In genomic region chr14:51004801-51005526, GRCh38 we compare ENCODE assay signal across 11 cellular contexts.
DNase-seq lines count a peak whose midpoint lies in the region; ATAC-seq and TF ChIP-seq lines count a peak whose summit lies in the region.
"Had no signal": no experiment of that assay in that cellular context is flagged by ENCODE, and none has a peak within 500 bp of the region (broad histone marks: within the 10 kb centered on the region; RNA-seq: fewer than 3 reads in every experiment).

No MANE protein-coding gene starts in this region.

- peak overlapping the region; percentile 78 for H3K27ac ChIP-seq in caudate nucleus (ENCODE audit: low read depth, low read length)

- ATAC-seq in HG02678 (IDR thresholded peaks at IDR 0.05; ENCODE audit: unreplicated experiment): no peak
- ATAC-seq in esophagus mucosa: no peak

- DNase-seq in DMS79 treated with DMSO at 0.1 percent for 48 hours (lab: John Stamatoyannopoulos, UW) (peak; percentile 50), NB4 (ENCODE audit: low read depth) (peak; percentile 45), caudate nucleus (lab: John Stamatoyannopoulos, UW) (no peak), midbrain (lab: John Stamatoyannopoulos, UW) (peak; percentile 38), germinal center (ENCODE audit: low spot score) (no peak)
- DNase-seq in activated naive CD4-positive, alpha-beta T cell treated with anti-CD3 and anti-CD28 coated beads for 36 hours: no peak
- DNase-seq: anterior cingulate cortex, Kasumi-1, T1000 had no signal

- intact Hi-C loops in activated naive CD4-positive, alpha-beta T cell treated with anti-CD3 and anti-CD28 coated beads for 36 hours (cut with micrococcal nuclease): no loop called here

- no peak overlapping the region for H3K4me3 ChIP-seq in NB4 (ENCODE audit: low read depth, low read length)

- CTCF ChIA-PET in activated naive CD4-positive, alpha-beta T cell treated with anti-CD3 and anti-CD28 coated beads for 36 hours (lab: Charles Lee): interaction anchor here (1.1 kb wide), 1 partner anchor 37 kb away, joined by 5 read pairs; no protein-coding TSS in a partner anchor

- H3K27me3 Mint-ChIP-seq in activated naive CD4-positive, alpha-beta T cell treated with anti-CD3 and anti-CD28 coated beads for 36 hours (ENCODE audit: low read depth): no peaks in the 10 kb centered on the region

- no peak for TF ChIP-seq CTCF in NB4 (IDR thresholded peaks at IDR 0.05; ENCODE audit: low read depth, low read length)

- no peak for TF ChIP-seq POLR2A in NB4 (IDR thresholded peaks at IDR 0.05; ENCODE audit: extremely low read depth, insufficient read length)

- no peak overlapping the region for H3K4me3 Mint-ChIP-seq in activated naive CD4-positive, alpha-beta T cell treated with anti-CD3 and anti-CD28 coated beads for 36 hours

- no peaks in the 10 kb centered on the region for H3K36me3 Mint-ChIP-seq in activated naive CD4-positive, alpha-beta T cell treated with anti-CD3 and anti-CD28 coated beads for 36 hours (ENCODE audit: low read depth)

- no peak overlapping the region for H3K27ac Mint-ChIP-seq in activated naive CD4-positive, alpha-beta T cell treated with anti-CD3 and anti-CD28 coated beads for 36 hours

- no peaks in the 10 kb centered on the region for H3K9me3 Mint-ChIP-seq in activated naive CD4-positive, alpha-beta T cell treated with anti-CD3 and anti-CD28 coated beads for 36 hours

- H3K4me1 Mint-ChIP-seq in activated naive CD4-positive, alpha-beta T cell treated with anti-CD3 and anti-CD28 coated beads for 36 hours (ENCODE audit: low read depth): no peaks in the 10 kb centered on the region

Comparison
In these comparisons a context has a peak if more than half of its experiments do, and no peak if none do; other contexts are left out.
1. DNase-seq: peak in DMS79 treated with DMSO at 0.1 percent for 48 hours (single experiment), NB4 (single experiment) and midbrain (single experiment); none in caudate nucleus (0 of 61), activated naive CD4-positive, alpha-beta T cell treated with anti-CD3 and anti-CD28 coated beads for 36 hours (single experiment) and germinal center (single experiment).